In genomic region chr1:200029624-200030074, GRCh38 we compare ENCODE assay signal across 9 cellular contexts. TPM values are rescaled to one million over a fixed set of nuclear protein-coding genes. Genes with fewer than 3 reads are reported as not detected.
DNase-seq lines count a peak whose midpoint lies in the region; ATAC-seq and TF ChIP-seq lines count a peak whose summit lies in the region.
"Had no signal": no experiment of that assay in that cellular context is flagged by ENCODE, and none has a peak within 500 bp of the region (broad histone marks: within the 10 kb centered on the region; RNA-seq: fewer than 3 reads in every experiment).

No MANE protein-coding gene starts in this region.

- intact Hi-C loops in heart right ventricle (cut with DNase I) (loop anchor here in 2 of 10 donors (10.0 kb wide), 2 partner anchors 215 to 345 kb away; no protein-coding TSS in a partner anchor), Right ventricle myocardium superior (cut with DNase I) (loop anchor here (10.0 kb wide), 1 partner anchor 115 kb away; no protein-coding TSS in a partner anchor), upper lobe of right lung (cut with DNase I) (no loop called here)

- no peak overlapping the region for H2AFZ ChIP-seq in mesenchymal stem cell (ENCODE audit: low read depth, low read length)

- H3K9me3 Mint-ChIP-seq in brain: peaks cover 0 to 8% (median 0%) of the 10 kb centered on the region in 5 experiments

- peak overlapping the region in 1 of 5 experiments; percentile 20 for H3K27ac Mint-ChIP-seq in brain

- H2BK5ac ChIP-seq in mesenchymal stem cell (ENCODE audit: low read depth, low read length, poor library complexity, severe bottlenecking): no peak overlapping the region

- H3K4me1 Mint-ChIP-seq in brain: peaks cover 4% of the 10 kb centered on the region

- ATAC-seq in heart right ventricle (peak in 1 of 8 donors; percentile 9), Right ventricle myocardium superior (ENCODE audit: poor library complexity) (no peak), upper lobe of right lung (peak; percentile 6), esophagus mucosa (no peak), GM18861 (IDR thresholded peaks at IDR 0.05; ENCODE audit: unreplicated experiment) (no peak)

- H3K27me3 ChIP-seq in heart right ventricle (peaks cover 0 to 95% (median 80%) of the 10 kb centered on the region in 7 donors), mesenchymal stem cell (ENCODE audit: control insufficient read depth in 1 of 2, insufficient read depth in 1 of 2, low read length in 2 of 2) (peaks cover 55 to 66% of the 10 kb centered on the region in 2 experiments), upper lobe of right lung (peaks cover 65% of the 10 kb centered on the region)

- H3K4me1 ChIP-seq in heart right ventricle (peaks cover 0 to 18% (median 7%) of the 10 kb centered on the region in 9 donors), mesenchymal stem cell (ENCODE audit: control insufficient read depth, insufficient read depth, low read depth, low read length) (peaks cover 8% of the 10 kb centered on the region), upper lobe of right lung (peaks cover 5% of the 10 kb centered on the region)

- H4K8ac ChIP-seq in mesenchymal stem cell (ENCODE audit: low read length): no peak overlapping the region

- no peaks in the 10 kb centered on the region for H3K79me1 ChIP-seq in mesenchymal stem cell (replicated peaks; ENCODE audit: low read length, poor library complexity, severe bottlenecking)

- DNase-seq in heart right ventricle: no peak
- DNase-seq in Right ventricle myocardium superior: no peak
- no peak for DNase-seq in mesenchymal stem cell
- no peak for DNase-seq in upper lobe of right lung
- no peak for DNase-seq in EL
- DNase-seq: effector CD8-positive, alpha-beta T cell had no signal

- no peak overlapping the region for H3K4ac ChIP-seq in mesenchymal stem cell (ENCODE audit: low read depth in 1 of 2, low read length in 2 of 2)

- H3K36me3 Mint-ChIP-seq in brain: no peaks in the 10 kb centered on the region

- H3K27ac ChIP-seq in heart right ventricle (peak overlapping the region in 4 of 10 donors; percentile 48 to 66 (median 52)), mesenchymal stem cell (ENCODE audit: low read length, poor library complexity, severe bottlenecking) (no peak overlapping the region), upper lobe of right lung (no peak overlapping the region)

- H2BK15ac ChIP-seq in mesenchymal stem cell (ENCODE audit: low read depth, poor library complexity, severe bottlenecking): no peak overlapping the region

- peaks cover 32% of the 10 kb centered on the region for H3K27me3 Mint-ChIP-seq in brain

- H3K36me3 ChIP-seq in heart right ventricle: no peaks in the 10 kb centered on the region
- H3K36me3 ChIP-seq in mesenchymal stem cell (ENCODE audit: control insufficient read depth in 1 of 2, insufficient read depth in 2 of 2, low read depth in 1 of 2, low read length in 2 of 2): no peaks in the 10 kb centered on the region
- no peaks in the 10 kb centered on the region for H3K36me3 ChIP-seq in upper lobe of right lung

- no peak overlapping the region for H3K14ac ChIP-seq in mesenchymal stem cell (ENCODE audit: low read length in 2 of 2)

- 18 to 19% methylated on average over 21 of the region's 21 CpGs for WGBS in heart right ventricle, 2 donors
- 5% methylated on average over 21 of the region's 21 CpGs for whole genome bisulfite sequencing in mesenchymal stem cell

- no peak overlapping the region for H4K91ac ChIP-seq in mesenchymal stem cell (ENCODE audit: low read length)

- H3K9ac ChIP-seq in mesenchymal stem cell (ENCODE audit: low read length): peak overlapping the region; percentile 68

- H3K4me2 ChIP-seq in mesenchymal stem cell (ENCODE audit: low read length, poor library complexity, severe bottlenecking): peak overlapping the region; percentile 78

- TF ChIP-seq CTCF in heart right ventricle (IDR thresholded peaks at IDR 0.05): no peak
- no peak for TF ChIP-seq CTCF in brain (conservative IDR thresholded peaks at IDR 0.05)
- TF ChIP-seq CTCF in upper lobe of right lung (IDR thresholded peaks at IDR 0.05): no peak

- no peak overlapping the region for H2BK12ac ChIP-seq in mesenchymal stem cell (ENCODE audit: low read length in 2 of 2)

- H3K23ac ChIP-seq in mesenchymal stem cell (ENCODE audit: low read length in 2 of 2): peak overlapping the region in 1 of 2 experiments; percentile 6

- H2BK120ac ChIP-seq in mesenchymal stem cell (ENCODE audit: low read depth, low read length): no peak overlapping the region

- H3K9me3 ChIP-seq in heart right ventricle: no peaks in the 10 kb centered on the region
- H3K9me3 ChIP-seq in mesenchymal stem cell (ENCODE audit: control insufficient read depth, low read length): no peaks in the 10 kb centered on the region
- H3K9me3 ChIP-seq in upper lobe of right lung: no peaks in the 10 kb centered on the region

- H3K18ac ChIP-seq in mesenchymal stem cell (ENCODE audit: low read depth in 1 of 2, low read length in 2 of 2): no peak overlapping the region

- no peak overlapping the region for H2AK5ac ChIP-seq in mesenchymal stem cell (ENCODE audit: low read length, severe bottlenecking)

- H3K4me3 Mint-ChIP-seq in brain: peak overlapping the region; percentile 83 to 86 (median 84)

- H3K4me3 ChIP-seq in heart right ventricle: peak overlapping the region in 9 of 10 donors; percentile 39 to 64 (median 51)
- peak overlapping the region; percentile 62 to 80 for H3K4me3 ChIP-seq in mesenchymal stem cell (ENCODE audit: insufficient read depth in 1 of 2, low read depth in 1 of 2, low read length in 2 of 2)
- peak overlapping the region; percentile 50 for H3K4me3 ChIP-seq in upper lobe of right lung

RNA-seq across cellular contexts. Expression of gene NR5A2, which starts 2.1 kb away (rescaled TPM):
- 1 to 10 TPM in 8 of 10 donors, under 1 TPM in 2; 0.70 to 1.9 (median 1.3) TPM for total RNA-seq in heart right ventricle
- polyA plus RNA-seq in heart right ventricle: 1 to 10 TPM in 1 of 2 donors, under 1 TPM in 1; 0.52 to 1.1 TPM
- total RNA-seq in Right ventricle myocardium superior: 1.7 TPM
- 0.53 TPM for polyA plus RNA-seq in brain (ENCODE audit: insufficient read depth, low read depth, low replicate concordance)
- polyA plus RNA-seq in mesenchymal stem cell (2013, experiment 1 of 2): 2.0 TPM
- polyA plus RNA-seq in mesenchymal stem cell (2013, experiment 2 of 2): 1.9 TPM
- total RNA-seq in upper lobe of right lung: 8.1 TPM
- total RNA-seq in esophagus mucosa: 0.60 TPM
